15 cellular contexts compared by ENCODE assay signal in the genomic region with DNA sequence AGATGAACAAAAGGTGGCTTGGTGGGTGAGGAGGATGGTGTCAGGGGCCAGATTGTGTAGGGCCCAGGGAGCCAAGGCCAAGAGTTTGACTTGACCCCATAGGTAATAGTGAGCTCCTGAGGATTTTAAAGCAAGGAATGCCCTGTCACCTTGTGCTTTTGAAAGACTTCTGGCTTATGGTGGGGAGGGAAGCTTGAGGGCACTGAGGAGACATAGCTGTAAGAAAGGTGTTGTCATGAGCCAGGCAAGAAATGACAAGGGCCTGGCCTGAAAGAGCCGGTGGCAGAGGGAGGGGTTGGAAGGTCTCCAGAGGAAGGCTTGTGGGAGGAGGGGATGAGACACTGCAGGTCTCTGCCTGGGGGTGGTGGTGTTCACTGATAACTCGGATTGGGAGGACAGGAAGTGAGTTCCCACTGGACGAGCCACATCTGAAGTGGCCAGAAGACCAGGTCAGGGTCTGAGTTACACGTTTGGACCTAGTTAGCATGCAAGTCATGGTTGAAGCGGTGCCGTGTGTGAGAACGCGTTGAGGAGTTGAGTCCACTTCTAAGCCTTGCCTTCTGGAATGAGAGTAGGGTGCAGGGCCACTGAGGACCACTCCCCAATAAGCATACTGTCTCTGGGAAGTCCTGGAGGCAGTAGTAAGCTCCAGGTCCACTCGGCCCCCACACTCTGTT.
A peak's percentile ranks its signal among the peaks of the same experiment; 100 is the strongest.
DNase-seq lines count a peak whose midpoint lies in the region; ATAC-seq, FAIRE-seq and TF ChIP-seq lines count a peak whose summit lies in the region.
"Had no signal": no experiment of that assay in that cellular context is flagged by ENCODE, and none has a peak within 500 bp of the region (broad histone marks: within the 10 kb centered on the region; RNA-seq: fewer than 3 reads in every experiment).

No MANE protein-coding gene starts in this region.

- intact Hi-C loops in CD14-positive monocyte (cut with micrococcal nuclease) (no loop called here), Calu3 (cut with micrococcal nuclease; ENCODE audit: unreplicated experiment) (no loop called here)
- intact Hi-C loops in naive thymus-derived CD4-positive, alpha-beta T cell (cut with micrococcal nuclease) = no loop called here

- H3K4me3 Mint-ChIP-seq in CD14-positive monocyte (no peak overlapping the region), Calu3 (ENCODE audit: low read depth, unreplicated experiment) (no peak overlapping the region)
- no peak overlapping the region for H3K4me3 Mint-ChIP-seq in activated naive CD8-positive, alpha-beta T cell treated with anti-CD3 and anti-CD28 coated beads for 36 hours
- no peak overlapping the region for H3K4me3 Mint-ChIP-seq in naive thymus-derived CD4-positive, alpha-beta T cell

- POLR2A ChIA-PET in naive thymus-derived CD4-positive, alpha-beta T cell (lab: Charles Lee) = interaction anchor here (0.7 to 1.5 kb wide), 2 partner anchors 11 to 410 kb away, joined by 3 read pairs; no protein-coding TSS in a partner anchor

- CTCF ChIA-PET in Calu3 (lab: Charles Lee) = interaction anchor here (0.6 kb wide), 1 partner anchor 38 kb away, joined by 3 read pairs; no protein-coding TSS in a partner anchor
- CTCF ChIA-PET in naive thymus-derived CD4-positive, alpha-beta T cell (lab: Charles Lee) = interaction anchor here (0.6 kb wide), 1 partner anchor 150 kb away, joined by 6 read pairs; no protein-coding TSS in a partner anchor

- BruUV-seq in Calu3 (replicated peaks; lab: Mats Ljungman, UMichigan) = no TSS peak

- H3K27ac ChIP-seq in naive thymus-derived CD4-positive, alpha-beta T cell (ENCODE audit: low read depth, low read length) = peak overlapping the region; percentile 25
- H3K27ac ChIP-seq: gastroesophageal sphincter, RWPE1, WERI-Rb-1 had no signal

- peaks cover 0 to 41% (median 6%) of the 10 kb centered on the region in 3 experiments for H3K36me3 ChIP-seq in naive thymus-derived CD4-positive, alpha-beta T cell (ENCODE audit: control insufficient read depth in 2 of 3, insufficient read depth in 3 of 3, low read length in 3 of 3)

- peak overlapping the region in 6 of 7 donors; percentile 25 to 78 (median 56) for H3K27ac Mint-ChIP-seq in CD14-positive monocyte
- peak overlapping the region; percentile 10 for H3K27ac Mint-ChIP-seq in Calu3 (ENCODE audit: unreplicated experiment)
- H3K27ac Mint-ChIP-seq in activated naive CD8-positive, alpha-beta T cell treated with anti-CD3 and anti-CD28 coated beads for 36 hours = peak overlapping the region; percentile 46
- H3K27ac Mint-ChIP-seq in naive thymus-derived CD4-positive, alpha-beta T cell = peak overlapping the region in 8 of 9 donors; percentile 25 to 81 (median 71)

- DNase-seq in CD14-positive monocyte (ENCODE audit: low spot score) (no peak), Calu3 (no peak), NCI-H2227 treated with DMSO at 0.1 percent for 48 hours (lab: John Stamatoyannopoulos, UW) (no peak), RCC 7860 (ENCODE audit: low spot score) (no peak), NCI-H1694 (lab: John Stamatoyannopoulos, UW) (no peak)
- DNase-seq in activated naive CD8-positive, alpha-beta T cell treated with anti-CD3 and anti-CD28 coated beads for 36 hours = no peak
- DNase-seq in naive thymus-derived CD4-positive, alpha-beta T cell = no peak
- DNase-seq in activated effector memory CD4-positive, alpha-beta T cell treated with Interleukin-2 at 50 U/mL for 16 hours = no peak
- DNase-seq: activated gamma-delta T cell treated with Interleukin-2 at 50 U/mL for 16 hours, left cardiac atrium, WERI-Rb-1 had no signal

- no peak overlapping the region for H3K4me3 ChIP-seq in naive thymus-derived CD4-positive, alpha-beta T cell (ENCODE audit: low read length)
- H3K4me3 ChIP-seq: gastroesophageal sphincter had no signal

- peaks cover 60 to 72% of the 10 kb centered on the region in 2 donors for H3K36me3 Mint-ChIP-seq in CD14-positive monocyte
- H3K36me3 Mint-ChIP-seq in Calu3 (ENCODE audit: insufficient read depth, unreplicated experiment) = peaks cover 22% of the 10 kb centered on the region
- H3K36me3 Mint-ChIP-seq in activated naive CD8-positive, alpha-beta T cell treated with anti-CD3 and anti-CD28 coated beads for 36 hours = peaks cover 28% of the 10 kb centered on the region
- H3K36me3 Mint-ChIP-seq in naive thymus-derived CD4-positive, alpha-beta T cell = peaks cover 6 to 27% (median 8%) of the 10 kb centered on the region in 5 donors

- H3K27me3 Mint-ChIP-seq in CD14-positive monocyte (ENCODE audit: low read depth in 3 of 3) (peaks cover 0 to 3% (median 0%) of the 10 kb centered on the region in 3 donors), Calu3 (ENCODE audit: unreplicated experiment) (no peaks in the 10 kb centered on the region)
- H3K27me3 Mint-ChIP-seq in activated naive CD8-positive, alpha-beta T cell treated with anti-CD3 and anti-CD28 coated beads for 36 hours = no peaks in the 10 kb centered on the region
- H3K27me3 Mint-ChIP-seq in naive thymus-derived CD4-positive, alpha-beta T cell = no peaks in the 10 kb centered on the region

- no peaks in the 10 kb centered on the region for H3K9me3 ChIP-seq in naive thymus-derived CD4-positive, alpha-beta T cell (ENCODE audit: control insufficient read depth in 2 of 3, low read length in 3 of 3)
- H3K9me3 ChIP-seq: gastroesophageal sphincter had no signal

- no peak for FAIRE-seq in RCC 7860 (lab: Jason Lieb, UNC)
- FAIRE-seq: H1, urothelium cell line had no signal

- TF ChIP-seq CTCF in CD14-positive monocyte (IDR thresholded peaks at IDR 0.05) (no peak), Calu3 (IDR thresholded peaks at IDR 0.05; ENCODE audit: unreplicated experiment) (no peak)

- no peak for ATAC-seq in naive thymus-derived CD4-positive, alpha-beta T cell
- ATAC-seq: gastroesophageal sphincter, left cardiac atrium had no signal

- H3K4me1 Mint-ChIP-seq in CD14-positive monocyte (peaks cover 15% of the 10 kb centered on the region), Calu3 (ENCODE audit: low read depth, unreplicated experiment) (peaks cover 12% of the 10 kb centered on the region)
- peaks cover 32% of the 10 kb centered on the region for H3K4me1 Mint-ChIP-seq in activated naive CD8-positive, alpha-beta T cell treated with anti-CD3 and anti-CD28 coated beads for 36 hours
- H3K4me1 Mint-ChIP-seq in naive thymus-derived CD4-positive, alpha-beta T cell = peaks cover 26 to 66% (median 62%) of the 10 kb centered on the region in 7 donors

- peaks cover 15% of the 10 kb centered on the region in 2 donors for H3K4me1 ChIP-seq in naive thymus-derived CD4-positive, alpha-beta T cell (ENCODE audit: control insufficient read depth in 2 of 2, insufficient read depth in 2 of 2, low read length in 2 of 2)
- H3K4me1 ChIP-seq: gastroesophageal sphincter had no signal

- no peaks in the 10 kb centered on the region for H3K9me3 Mint-ChIP-seq in CD14-positive monocyte
- H3K9me3 Mint-ChIP-seq in Calu3 (ENCODE audit: low read depth, unreplicated experiment) = no peaks in the 10 kb centered on the region
- no peaks in the 10 kb centered on the region for H3K9me3 Mint-ChIP-seq in activated naive CD8-positive, alpha-beta T cell treated with anti-CD3 and anti-CD28 coated beads for 36 hours
- H3K9me3 Mint-ChIP-seq in naive thymus-derived CD4-positive, alpha-beta T cell = no peaks in the 10 kb centered on the region

- no peaks in the 10 kb centered on the region for H3K27me3 ChIP-seq in naive thymus-derived CD4-positive, alpha-beta T cell (ENCODE audit: control insufficient read depth in 2 of 2, insufficient read depth in 2 of 2, low read length in 2 of 2)
- H3K27me3 ChIP-seq: gastroesophageal sphincter had no signal

Comparison
In these comparisons a context has a peak if more than half of its experiments do, and no peak if none do; other contexts are left out.
1. H3K27ac Mint-ChIP-seq: peak in every context shown above with its lines; median percentile 71 in naive thymus-derived CD4-positive, alpha-beta T cell; 56 in CD14-positive monocyte; 46 in activated naive CD8-positive, alpha-beta T cell treated with anti-CD3 and anti-CD28 coated beads for 36 hours; 10 in Calu3.